1 cellular context compared by ENCODE assay signal in the genomic region with DNA sequence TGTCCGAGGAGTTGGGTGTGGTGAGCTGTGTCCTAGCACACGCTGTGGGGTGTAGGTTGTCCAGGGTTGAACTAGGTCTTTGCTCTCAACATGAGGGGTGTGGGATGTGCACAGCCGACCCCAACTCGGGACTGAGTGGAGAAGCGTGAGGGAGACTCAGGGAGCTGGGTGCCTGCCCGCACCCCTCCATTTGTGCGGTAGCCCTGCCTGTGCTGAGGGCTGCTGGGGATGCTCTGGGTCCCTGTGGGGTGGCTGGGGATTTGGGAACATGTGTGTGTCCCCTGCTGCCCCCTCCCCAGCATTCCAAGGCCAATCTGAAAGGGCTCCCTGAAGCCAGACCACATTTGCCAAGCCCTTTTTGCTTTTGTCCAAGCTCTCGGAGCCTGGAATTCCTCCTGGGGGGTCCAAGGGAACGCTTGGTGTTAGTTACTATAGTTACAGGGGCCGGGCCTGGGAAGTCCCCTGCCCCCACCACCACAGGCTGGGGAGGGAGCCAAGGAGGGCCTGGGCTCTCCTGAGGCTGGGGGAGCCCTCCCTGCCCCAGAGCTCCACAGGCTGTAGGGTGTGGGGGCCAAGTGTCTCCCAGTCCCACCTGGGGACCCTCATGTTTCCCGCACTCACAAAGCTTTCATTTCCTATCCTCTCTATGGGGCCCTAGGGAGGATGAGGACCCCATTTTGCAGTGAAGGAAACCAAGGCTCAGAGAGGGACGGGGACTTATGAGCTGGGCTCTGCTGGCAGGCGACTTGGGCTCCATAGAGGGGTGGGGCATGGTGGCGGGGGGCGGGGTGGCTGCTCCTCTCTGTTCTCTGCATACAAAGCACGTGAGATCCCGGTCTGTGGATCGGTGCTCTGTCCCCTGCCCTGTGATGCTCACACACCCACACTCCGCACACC.
TF ChIP-seq lines count a peak whose summit lies in the region.

No MANE protein-coding gene starts in this region.

TF ChIP-seq in SK-N-SH, 30 proteins besides CTCF, POLR2A, EP300 and RAD21 (continued from another document):
- TF ChIP-seq, protein P1, sequence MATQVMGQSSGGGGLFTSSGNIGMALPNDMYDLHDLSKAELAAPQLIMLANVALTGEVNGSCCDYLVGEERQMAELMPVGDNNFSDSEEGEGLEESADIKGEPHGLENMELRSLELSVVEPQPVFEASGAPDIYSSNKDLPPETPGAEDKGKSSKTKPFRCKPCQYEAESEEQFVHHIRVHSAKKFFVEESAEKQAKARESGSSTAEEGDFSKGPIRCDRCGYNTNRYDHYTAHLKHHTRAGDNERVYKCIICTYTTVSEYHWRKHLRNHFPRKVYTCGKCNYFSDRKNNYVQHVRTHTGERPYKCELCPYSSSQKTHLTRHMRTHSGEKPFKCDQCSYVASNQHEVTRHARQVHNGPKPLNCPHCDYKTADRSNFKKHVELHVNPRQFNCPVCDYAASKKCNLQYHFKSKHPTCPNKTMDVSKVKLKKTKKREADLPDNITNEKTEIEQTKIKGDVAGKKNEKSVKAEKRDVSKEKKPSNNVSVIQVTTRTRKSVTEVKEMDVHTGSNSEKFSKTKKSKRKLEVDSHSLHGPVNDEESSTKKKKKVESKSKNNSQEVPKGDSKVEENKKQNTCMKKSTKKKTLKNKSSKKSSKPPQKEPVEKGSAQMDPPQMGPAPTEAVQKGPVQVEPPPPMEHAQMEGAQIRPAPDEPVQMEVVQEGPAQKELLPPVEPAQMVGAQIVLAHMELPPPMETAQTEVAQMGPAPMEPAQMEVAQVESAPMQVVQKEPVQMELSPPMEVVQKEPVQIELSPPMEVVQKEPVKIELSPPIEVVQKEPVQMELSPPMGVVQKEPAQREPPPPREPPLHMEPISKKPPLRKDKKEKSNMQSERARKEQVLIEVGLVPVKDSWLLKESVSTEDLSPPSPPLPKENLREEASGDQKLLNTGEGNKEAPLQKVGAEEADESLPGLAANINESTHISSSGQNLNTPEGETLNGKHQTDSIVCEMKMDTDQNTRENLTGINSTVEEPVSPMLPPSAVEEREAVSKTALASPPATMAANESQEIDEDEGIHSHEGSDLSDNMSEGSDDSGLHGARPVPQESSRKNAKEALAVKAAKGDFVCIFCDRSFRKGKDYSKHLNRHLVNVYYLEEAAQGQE (IDR thresholded peaks at IDR 0.05; ENCODE audit: low read depth, low read length) = no peak
- TF ChIP-seq POLR2AphosphoS5 (IDR thresholded peaks at IDR 0.05; ENCODE audit: low read depth, low read length) = no peak
